In the genomic region with DNA sequence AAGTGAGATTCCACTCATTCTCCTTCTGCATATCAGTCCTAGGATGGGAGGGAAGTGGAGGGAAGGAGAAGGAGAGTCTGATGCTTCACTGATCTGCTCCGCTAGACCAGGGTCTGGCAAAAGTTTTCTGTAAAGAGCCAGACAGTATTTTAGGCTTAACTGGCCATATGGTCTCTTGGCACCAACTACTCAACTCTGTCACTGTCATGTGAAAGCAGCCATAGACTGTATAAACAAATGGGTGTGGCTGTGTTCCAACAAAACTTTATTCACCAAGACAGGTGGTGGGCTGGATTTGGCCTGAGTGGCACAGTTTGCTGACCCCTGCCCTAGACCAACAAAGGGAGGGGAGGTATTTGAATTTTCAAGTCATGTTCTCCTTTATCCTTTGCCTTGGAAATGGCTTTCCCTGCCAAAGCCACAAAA, we compare ENCODE assay signal across 14 cellular contexts. TPM values are rescaled to one million over a fixed set of nuclear protein-coding genes. Genes with fewer than 3 reads are reported as not detected.
DNase-seq lines count a peak whose midpoint lies in the region; ATAC-seq and TF ChIP-seq lines count a peak whose summit lies in the region.
"Had no signal": no experiment of that assay in that cellular context is flagged by ENCODE, and none has a peak within 500 bp of the region (broad histone marks: within the 10 kb centered on the region; RNA-seq: fewer than 3 reads in every experiment).

No MANE protein-coding gene starts in this region.

- H3K4me1 ChIP-seq in SK-N-SH (ENCODE audit: control insufficient read depth in 1 of 2, insufficient read depth in 2 of 2, low read depth in 1 of 2, low read length in 1 of 2), result peaks cover 0 to 70% of the 10 kb centered on the region in 2 experiments; a peak in 2 of 4 replicates

- H3F3A ChIP-seq in SK-N-SH (replicated peaks; ENCODE audit: insufficient read depth), result no peaks in the 10 kb centered on the region

- H4K20me1 ChIP-seq in SK-N-SH (ENCODE audit: insufficient read depth), result no peaks in the 10 kb centered on the region

- no peak overlapping the region for H3K9ac ChIP-seq in SK-N-SH

- no peaks in the 10 kb centered on the region for H3K9me3 ChIP-seq in SK-N-SH

- WGBS in SK-N-SH (ENCODE audit: low lambda C conversion rate), result 88% methylated on average over 1 of the region's 1 CpG

- peak; percentile 15; the same call in 1 of the 2 replicates for TF ChIP-seq RAD21 in SK-N-SH (IDR thresholded peaks at IDR 0.05; ENCODE audit: low read length)

- CTCF ChIA-PET in SK-N-SH (lab: Yijun Ruan, JAX), result interaction anchor here (5.4 kb wide), 1 partner anchor 43 kb away, joined by 19 read pairs; no protein-coding TSS in a partner anchor

- H3K4me3 ChIP-seq in SK-N-SH (ENCODE audit: low read depth in 2 of 2, low read length in 1 of 2), result no peak overlapping the region
- H3K4me3 ChIP-seq in fibroblast of mammary gland (ENCODE audit: control insufficient read depth, low read depth, low read length), result no peak overlapping the region
- no peak overlapping the region for H3K4me3 ChIP-seq in retinal pigment epithelial cell (ENCODE audit: low read length)

- TF ChIP-seq EP300 in SK-N-SH (IDR thresholded peaks at IDR 0.05; ENCODE audit: borderline replicate concordance in 1 of 2, low read depth in 1 of 2, low read length in 1 of 2), result peak in 1 of 2 experiments; percentile 45; a peak in 1 of 4 replicates

- no peak overlapping the region for H2AFZ ChIP-seq in SK-N-SH (ENCODE audit: low read depth)

- POLR2A ChIA-PET in SK-N-SH (lab: Yijun Ruan, JAX), result no interaction called here

- H3K27me3 ChIP-seq in SK-N-SH (ENCODE audit: insufficient read depth), result no peaks in the 10 kb centered on the region

- no peak for TF ChIP-seq CTCF in SK-N-SH (IDR thresholded peaks at IDR 0.05)
- no peak for TF ChIP-seq CTCF in fibroblast of mammary gland (conservative IDR thresholded peaks at IDR 0.05; ENCODE audit: control insufficient read depth, insufficient read depth, low read depth, low read length)
- no peak for TF ChIP-seq CTCF in retinal pigment epithelial cell (conservative IDR thresholded peaks at IDR 0.05; ENCODE audit: low read depth, low read length)

- no peak overlapping the region for H3K4me2 ChIP-seq in SK-N-SH

- no peaks in the 10 kb centered on the region for H3K79me2 ChIP-seq in SK-N-SH (ENCODE audit: insufficient read depth)

- H3K9me2 ChIP-seq in SK-N-SH, result no peaks in the 10 kb centered on the region

- H3K27ac ChIP-seq in SK-N-SH (ENCODE audit: low read depth in 2 of 2, low read length in 1 of 2), result peak overlapping the region in 1 of 2 experiments; percentile 99; a peak in 2 of 4 replicates

- peak; percentile 20 for DNase-seq in NCI-H146 (lab: John Stamatoyannopoulos, UW)
- DNase-seq in NCI-H146 treated with DMSO at 0.1 percent for 48 hours (lab: John Stamatoyannopoulos, UW; ENCODE audit: unreplicated experiment), result no peak
- DNase-seq in SK-N-SH, result no peak
- peak; percentile 29 for DNase-seq in fibroblast of mammary gland (ENCODE audit: low read depth)
- peak; percentile 68 for DNase-seq in retinal pigment epithelial cell (ENCODE audit: low read depth)
- DNase-seq in activated T-cell treated with anti-CD3 and anti-CD28 coated beads, Interleukin-2, amount 50 U/mL, for 1 hour, result no peak
- DNase-seq: activated gamma-delta T cell treated with Interleukin-2 at 50 U/mL for 16 hours; CD8-positive, alpha-beta T cell; naive thymus-derived CD4-positive, alpha-beta T cell; NCI-H2029; stimulated activated CD4-positive, alpha-beta T cell treated with anti-CD3 and anti-CD28 coated beads, Interleukin-4, amount 100 ng/mL, for 1 hour had no signal

- peaks cover 73 to 79% of the 10 kb centered on the region in 2 experiments for H3K36me3 ChIP-seq in SK-N-SH (replicated peaks in 1 of 2; ENCODE audit: control insufficient read depth in 1 of 2, insufficient read depth in 2 of 2, low read length in 1 of 2)

- ATAC-seq in HG03457 (IDR thresholded peaks at IDR 0.05; ENCODE audit: unreplicated experiment), result no peak
- no peak for ATAC-seq in HG02938 (IDR thresholded peaks at IDR 0.05; ENCODE audit: unreplicated experiment)
- ATAC-seq: CD8-positive, alpha-beta T cell; naive thymus-derived CD4-positive, alpha-beta T cell had no signal

TF ChIP-seq in SK-N-SH, 30 proteins besides CTCF, POLR2A, EP300 and RAD21:
- no peak for TF ChIP-seq NRF1 (IDR thresholded peaks at IDR 0.05; ENCODE audit: low read depth, low read length)
- no peak for TF ChIP-seq MEF2A (IDR thresholded peaks at IDR 0.05; ENCODE audit: borderline replicate concordance, low read depth)
- TF ChIP-seq RFX5 (IDR thresholded peaks at IDR 0.05; ENCODE audit: low read length), result no peak
- TF ChIP-seq, protein P1, sequence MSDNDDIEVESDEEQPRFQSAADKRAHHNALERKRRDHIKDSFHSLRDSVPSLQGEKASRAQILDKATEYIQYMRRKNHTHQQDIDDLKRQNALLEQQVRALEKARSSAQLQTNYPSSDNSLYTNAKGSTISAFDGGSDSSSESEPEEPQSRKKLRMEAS (IDR thresholded peaks at IDR 0.05; ENCODE audit: low read depth), result no peak
- TF ChIP-seq POLR2AphosphoS5 (IDR thresholded peaks at IDR 0.05; ENCODE audit: low read depth, low read length), result no peak
- TF ChIP-seq FOXJ3 (CRISPR knock-in tag; IDR thresholded peaks at IDR 0.05), result no peak
- no peak for TF ChIP-seq TCF12 (IDR thresholded peaks at IDR 0.05)
- peak; percentile 16 for TF ChIP-seq CHD2 (IDR thresholded peaks at IDR 0.05; ENCODE audit: low read length, partially characterized antibody)
- peak; percentile 62 for TF ChIP-seq MXI1 (IDR thresholded peaks at IDR 0.05; ENCODE audit: low read depth, low read length)
- TF ChIP-seq ELF1 (IDR thresholded peaks at IDR 0.05), result no peak
- TF ChIP-seq, protein P2, sequence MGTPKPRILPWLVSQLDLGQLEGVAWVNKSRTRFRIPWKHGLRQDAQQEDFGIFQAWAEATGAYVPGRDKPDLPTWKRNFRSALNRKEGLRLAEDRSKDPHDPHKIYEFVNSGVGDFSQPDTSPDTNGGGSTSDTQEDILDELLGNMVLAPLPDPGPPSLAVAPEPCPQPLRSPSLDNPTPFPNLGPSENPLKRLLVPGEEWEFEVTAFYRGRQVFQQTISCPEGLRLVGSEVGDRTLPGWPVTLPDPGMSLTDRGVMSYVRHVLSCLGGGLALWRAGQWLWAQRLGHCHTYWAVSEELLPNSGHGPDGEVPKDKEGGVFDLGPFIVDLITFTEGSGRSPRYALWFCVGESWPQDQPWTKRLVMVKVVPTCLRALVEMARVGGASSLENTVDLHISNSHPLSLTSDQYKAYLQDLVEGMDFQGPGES (IDR thresholded peaks at IDR 0.05; ENCODE audit: low read depth, low read length), result no peak
- no peak for TF ChIP-seq FOSL2 (IDR thresholded peaks at IDR 0.05; ENCODE audit: borderline replicate concordance, low read depth)
- no peak for TF ChIP-seq ZBTB33 (IDR thresholded peaks at IDR 0.05; ENCODE audit: borderline replicate concordance, low read depth)
- 0 out of 2 replicates have a peak, but pooled peaks have one; percentile 53 for TF ChIP-seq RCOR1 (IDR thresholded peaks at IDR 0.05; ENCODE audit: low read length)
- TF ChIP-seq USF2 (IDR thresholded peaks at IDR 0.05; ENCODE audit: borderline replicate concordance, low read depth, low read length), result no peak

RNA-seq across cellular contexts. Expression of gene GHRH, which starts 22.6 kb away (rescaled TPM):
- not detected in 2 replicates for polyA plus RNA-seq in SK-N-SH (2012; rRNA removed)
- polyA plus RNA-seq in SK-N-SH (2012; cell fraction: cytosol; rRNA removed), result not detected in 2 replicates
- not detected in 2 replicates for polyA plus RNA-seq in SK-N-SH (2012; cell fraction: nucleus; rRNA removed)
- polyA plus RNA-seq: naive thymus-derived CD4-positive, alpha-beta T cell; urinary bladder had no signal

RNA-seq across cellular contexts. Expression of gene MANBAL, which starts 50.4 kb away (rescaled TPM):
- polyA plus RNA-seq in SK-N-SH (2012; rRNA removed), result 105 and 141 TPM in 2 replicates
- polyA plus RNA-seq in SK-N-SH (2012; cell fraction: cytosol; rRNA removed), result 96.7 and 125 TPM in 2 replicates
- 67.4 and 78.5 TPM in 2 replicates for polyA plus RNA-seq in SK-N-SH (2012; cell fraction: nucleus; rRNA removed)

RNA-seq across cellular contexts. Expression of gene MROH8, which starts 59.7 kb away (rescaled TPM):
- 3.2 and 3.5 TPM in 2 replicates for polyA plus RNA-seq in SK-N-SH (2012; rRNA removed)
- polyA plus RNA-seq in SK-N-SH (2012; cell fraction: cytosol; rRNA removed), result 2.7 and 2.9 TPM in 2 replicates
- 3.4 and 5.5 TPM in 2 replicates for polyA plus RNA-seq in SK-N-SH (2012; cell fraction: nucleus; rRNA removed)

RNA-seq across cellular contexts. Expression of gene RPN2, which starts 59.9 kb away (rescaled TPM):
- polyA plus RNA-seq in SK-N-SH (2012; rRNA removed), result 420 and 596 TPM in 2 replicates
- polyA plus RNA-seq in SK-N-SH (2012; cell fraction: cytosol; rRNA removed), result 321 and 410 TPM in 2 replicates
- polyA plus RNA-seq in SK-N-SH (2012; cell fraction: nucleus; rRNA removed), result 270 and 432 TPM in 2 replicates

Comparison
In these comparisons a context has a peak if more than half of its experiments do, and no peak if none do; other contexts are left out.
1. DNase-seq: peak in NCI-H146 (single experiment), fibroblast of mammary gland (single experiment) and retinal pigment epithelial cell (single experiment); none in NCI-H146 treated with DMSO at 0.1 percent for 48 hours (single experiment), SK-N-SH (single experiment) and activated T-cell treated with anti-CD3 and anti-CD28 coated beads, Interleukin-2, amount 50 U/mL, for 1 hour (single experiment).